Comparison of ENCODE assay signal across 16 cellular contexts in genomic region chr2:112814278-112814677, GRCh38. TPM values are rescaled to one million over a fixed set of nuclear protein-coding genes. Genes with fewer than 3 reads are reported as not detected.
A peak's percentile ranks its signal among the peaks of the same experiment; 100 is the strongest.
DNase-seq lines count a peak whose midpoint lies in the region; ATAC-seq, FAIRE-seq and TF ChIP-seq lines count a peak whose summit lies in the region.
"Had no signal": no experiment of that assay in that cellular context is flagged by ENCODE, and none has a peak within 500 bp of the region (broad histone marks: within the 10 kb centered on the region; RNA-seq: fewer than 3 reads in every experiment).

No MANE protein-coding gene starts in this region.

- TF ChIP-seq CTCF in foreskin keratinocyte (conservative IDR thresholded peaks at IDR 0.05) (peak; percentile 31), psoas muscle (IDR thresholded peaks at IDR 0.05) (no peak), GM13977 (IDR thresholded peaks at IDR 0.05; ENCODE audit: extremely low read depth, insufficient read depth, missing control alignments) (no peak)

- intact Hi-C loops in psoas muscle (cut with DNase I), result no loop called here

- in situ Hi-C loops in GM13977 (cut with MboI; ENCODE audit: low pct_unique_long_range_greater_than_20kb, low sequenced_read_pairs, unreplicated experiment), result no loop called here

- ATAC-seq in foreskin keratinocyte (peak; percentile 81), GM19395 (IDR thresholded peaks at IDR 0.05; ENCODE audit: unreplicated experiment) (no peak), psoas muscle (no peak), T-helper 17 cell (no peak)

- no peak overlapping the region for H3K4me3 Mint-ChIP-seq in T-helper 17 cell
- H3K4me3 Mint-ChIP-seq: activated CD4-positive, alpha-beta T cell treated with anti-CD3 and anti-CD28 coated beads, Interleukin-2, amount 10 ng/mL, durations not matched to agents 24 days and 14 days had no signal

- no peaks in the 10 kb centered on the region for H3K27me3 ChIP-seq in foreskin keratinocyte
- peaks cover 0 to 1% (median 0%) of the 10 kb centered on the region in 3 donors for H3K27me3 ChIP-seq in psoas muscle (ENCODE audit: insufficient read depth in 3 of 3, low read length in 2 of 3)

- DNase-seq in H54 (ENCODE audit: insufficient read length, low spot score) (peak; percentile 51), amniotic stem cell (lab: John Stamatoyannopoulos, UW) (peak; percentile 7), foreskin keratinocyte (peak; percentile 92 to 97), retina (peak; percentile 4), psoas muscle (no peak), GM13977 (ENCODE audit: low spot score) (no peak), T-helper 17 cell (no peak)
- DNase-seq: activated CD4-positive, alpha-beta T cell treated with anti-CD3 and anti-CD28 coated beads, Interleukin-2, amount 10 ng/mL, durations not matched to agents 24 days and 14 days; activated naive CD4-positive, alpha-beta T cell; hypothalamus; NCI-H1417; NCI-H82; small intestine had no signal

- WGBS in psoas muscle, 3 donors, result 50 to 56% (median 56%) methylated on average over 2 of the region's 2 CpGs

- no peaks in the 10 kb centered on the region for H3K27me3 Mint-ChIP-seq in T-helper 17 cell
- H3K27me3 Mint-ChIP-seq: activated CD4-positive, alpha-beta T cell treated with anti-CD3 and anti-CD28 coated beads, Interleukin-2, amount 10 ng/mL, durations not matched to agents 24 days and 14 days had no signal

- peaks cover 2% of the 10 kb centered on the region for H3K36me3 Mint-ChIP-seq in T-helper 17 cell (ENCODE audit: low read depth)

- FAIRE-seq in H54 (lab: Jason Lieb, UNC), result peak; percentile 36
- FAIRE-seq: small intestine had no signal

- H3K4me1 ChIP-seq in foreskin keratinocyte (peaks cover 44% of the 10 kb centered on the region), psoas muscle (peaks cover 5% of the 10 kb centered on the region)

- H3K27ac Mint-ChIP-seq in T-helper 17 cell, result no peak overlapping the region
- H3K27ac Mint-ChIP-seq: activated CD4-positive, alpha-beta T cell treated with anti-CD3 and anti-CD28 coated beads, Interleukin-2, amount 10 ng/mL, durations not matched to agents 24 days and 14 days had no signal

- H3K4me3 ChIP-seq in psoas muscle, result no peak overlapping the region

- peaks cover 20% of the 10 kb centered on the region for H3K4me1 Mint-ChIP-seq in T-helper 17 cell

- H3K27ac ChIP-seq in foreskin keratinocyte (peak overlapping the region; percentile 90), psoas muscle (no peak overlapping the region)
- H3K27ac ChIP-seq: HL-60 had no signal

- TF ChIP-seq POLR2A in H54 (IDR thresholded peaks at IDR 0.05; ENCODE audit: low read depth, low read length), result no peak

- no peaks in the 10 kb centered on the region for H3K36me3 ChIP-seq in psoas muscle (ENCODE audit: insufficient read depth in 1 of 2, low read depth in 1 of 2)

- H3K9me3 ChIP-seq in psoas muscle (no peaks in the 10 kb centered on the region), T-helper 17 cell (ENCODE audit: control insufficient read depth, low read length, poor library complexity, severe bottlenecking) (no peaks in the 10 kb centered on the region)

RNA-seq across cellular contexts. Expression of gene IL1B, which starts 22.3 kb away (rescaled TPM):
- 84.8 and 98.9 TPM in 2 replicates for total RNA-seq in foreskin keratinocyte
- 69.6 and 88.5 TPM in 2 replicates for polyA plus RNA-seq in foreskin keratinocyte
- under 1 TPM in 3 of 4 donors, not detected in 1; 0.25 to 0.42 (median 0.28) TPM for total RNA-seq in psoas muscle
- polyA plus RNA-seq in psoas muscle, result under 1 TPM; 0.06 to 0.38 (median 0.25) TPM
- total RNA-seq in T-helper 17 cell, result 10 to 100 TPM; 30.8 to 61.2 TPM

RNA-seq across cellular contexts. Expression of gene IL1A, which starts 30.0 kb away (rescaled TPM):
- total RNA-seq in foreskin keratinocyte (263 and 311 TPM in 2 replicates), psoas muscle (under 1 TPM in 1 of 4 donors, not detected in 3; 0.12 TPM), T-helper 17 cell (under 1 TPM; 0.35 to 0.44 TPM)
- polyA plus RNA-seq in foreskin keratinocyte (156 and 231 TPM in 2 replicates), psoas muscle (under 1 TPM in 1 of 3 donors, not detected in 2; 0.08 TPM)
- total RNA-seq: SK-MEL-5 had no signal

RNA-seq across cellular contexts. Expression of gene CKAP2L, which starts 49.9 kb away (rescaled TPM):
- total RNA-seq in foreskin keratinocyte (30.1 and 40.8 TPM in 2 replicates), psoas muscle (under 1 TPM in 2 of 4 donors, not detected in 2; 0.05 to 0.19 TPM), T-helper 17 cell (under 1 TPM; 0.37 to 0.97 TPM)
- polyA plus RNA-seq in foreskin keratinocyte (9.2 and 13.4 TPM in 2 replicates), psoas muscle (under 1 TPM in 2 of 3 donors, not detected in 1; 0.05 to 0.13 TPM)

Comparison
In these comparisons a context has a peak if more than half of its experiments do, and no peak if none do; other contexts are left out.
1. DNase-seq: peak in H54 (single experiment), amniotic stem cell (single experiment), foreskin keratinocyte (2 of 2) and retina (single experiment); none in psoas muscle (0 of 2), GM13977 (single experiment) and T-helper 17 cell (0 of 3).
2. RNA of gene IL1B, which starts 22.3 kb away (total RNA-seq): 84.8 to 98.9 TPM in foreskin keratinocyte and 30.8 to 61.2 TPM in T-helper 17 cell; 0.25 to 0.42 TPM in psoas muscle; every median in the first group is over 10 times any median in the second.
3. RNA of gene IL1A, which starts 30.0 kb away (total RNA-seq): 263 to 311 TPM in foreskin keratinocyte; 0.35 to 0.44 TPM in T-helper 17 cell and 0.12 TPM in psoas muscle; every median in the first group is over 100 times any median in the second.
4. RNA of gene CKAP2L, which starts 49.9 kb away (total RNA-seq): 30.1 to 40.8 TPM in foreskin keratinocyte; 0.37 to 0.97 TPM in T-helper 17 cell and 0.05 to 0.19 TPM in psoas muscle; every median in the first group is over 10 times any median in the second.